Comparison of ENCODE assay signal across 10 cellular contexts in the genomic region with DNA sequence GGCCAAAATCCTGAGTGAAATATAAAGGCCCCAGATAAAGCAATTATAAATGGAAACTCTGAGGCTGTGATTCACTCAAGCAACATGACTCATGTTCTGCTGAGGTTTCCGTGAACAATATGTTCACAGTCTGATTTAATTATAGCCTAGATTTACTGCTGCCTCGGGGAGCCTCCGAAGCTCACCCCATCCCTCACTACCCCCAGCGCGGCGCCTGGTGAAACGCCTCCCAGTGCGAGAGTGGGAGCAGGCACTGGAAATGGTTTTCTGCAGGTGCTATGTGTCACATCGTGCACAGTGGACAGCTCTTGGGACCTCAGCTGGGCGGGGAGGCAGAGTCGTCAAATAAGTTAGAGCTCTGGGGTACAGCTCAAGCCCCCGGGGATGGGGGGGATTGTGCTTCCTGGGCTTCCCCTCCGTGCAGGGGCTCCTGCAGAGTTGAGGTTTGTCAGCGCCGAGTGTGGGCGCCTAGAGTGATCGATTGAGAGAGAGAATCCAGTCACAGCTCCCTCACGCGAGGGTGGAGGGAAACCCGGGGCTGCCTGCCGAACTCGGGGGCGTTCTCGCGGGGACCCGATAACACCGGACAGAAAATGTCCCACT.
DNase-seq lines count a peak whose midpoint lies in the region; ATAC-seq, FAIRE-seq and TF ChIP-seq lines count a peak whose summit lies in the region.
"Had no signal": no experiment of that assay in that cellular context is flagged by ENCODE, and none has a peak within 500 bp of the region (broad histone marks: within the 10 kb centered on the region; RNA-seq: fewer than 3 reads in every experiment).

No MANE protein-coding gene starts in this region.

- H3K27ac ChIP-seq in heart right ventricle: peak overlapping the region; percentile 44 to 80 (median 72)
- no peak overlapping the region for H3K27ac ChIP-seq in prostate gland

- FAIRE-seq in urothelium cell line (lab: Jason Lieb, UNC): no peak

- H3K4me1 ChIP-seq in heart right ventricle (peaks cover 0 to 27% (median 8%) of the 10 kb centered on the region in 9 donors), prostate gland (replicated peaks) (no peaks in the 10 kb centered on the region)

- intact Hi-C loops in heart right ventricle (cut with DNase I): loop anchor here in 1 of 10 donors (5.0 kb wide), 1 partner anchor 41 kb away; no protein-coding TSS in a partner anchor
- intact Hi-C loops in prostate gland (cut with DNase I): no loop called here

- peak overlapping the region in 1 of 10 donors; percentile 20 for H3K4me3 ChIP-seq in heart right ventricle
- H3K4me3 ChIP-seq in prostate gland: no peak overlapping the region

- H3K27ac Mint-ChIP-seq in activated naive CD4-positive, alpha-beta T cell treated with anti-CD3 and anti-CD28 coated beads, Interleukin-2, amount 50 U/mL, for 72 hours: no peak overlapping the region

- H3K27me3 ChIP-seq in heart right ventricle: no peaks in the 10 kb centered on the region
- no peaks in the 10 kb centered on the region for H3K27me3 ChIP-seq in prostate gland (replicated peaks; ENCODE audit: insufficient read depth)

- H3K9me3 ChIP-seq in heart right ventricle (no peaks in the 10 kb centered on the region), prostate gland (no peaks in the 10 kb centered on the region)

- no peaks in the 10 kb centered on the region for H3K9me3 Mint-ChIP-seq in activated naive CD4-positive, alpha-beta T cell treated with anti-CD3 and anti-CD28 coated beads, Interleukin-2, amount 50 U/mL, for 72 hours

- 50 to 51% methylated on average over 24 to 27 of the region's 27 CpGs for WGBS in heart right ventricle, 2 donors
- WGBS in prostate gland: 50% methylated on average over 17 of the region's 27 CpGs

- TF ChIP-seq CTCF in heart right ventricle (IDR thresholded peaks at IDR 0.05) (no peak), prostate gland (IDR thresholded peaks at IDR 0.05) (no peak)

- DNase-seq in activated naive CD4-positive, alpha-beta T cell treated with Interleukin-2 at 50 U/mL for 16 hours: peak; percentile 5
- no peak for DNase-seq in activated naive CD4-positive, alpha-beta T cell treated with anti-CD3 and anti-CD28 coated beads, Interleukin-2, amount 50 U/mL, for 16 hours
- DNase-seq in activated naive CD4-positive, alpha-beta T cell treated with anti-CD3 and anti-CD28 coated beads, Interleukin-2, amount 50 U/mL, for 72 hours (ENCODE audit: low spot score in 2 of 2): no peak
- DNase-seq in heart right ventricle (peak in 1 of 2 donors; percentile 40), urothelium cell line (ENCODE audit: low spot score) (peak; percentile 26), prostate gland (ENCODE audit: low spot score) (no peak), ureter (ENCODE audit: low spot score) (no peak)
- DNase-seq: NCI-H748 treated with DMSO at 0.1 percent for 48 hours; stimulated activated naive CD4-positive, alpha-beta T cell had no signal

- peak; percentile 87 to 89 for ATAC-seq in activated naive CD4-positive, alpha-beta T cell treated with anti-CD3 and anti-CD28 coated beads, Interleukin-2, amount 50 U/mL, for 72 hours
- peak; percentile 48 to 94 (median 86) for ATAC-seq in heart right ventricle
- no peak for ATAC-seq in HG02981 (IDR thresholded peaks at IDR 0.05; ENCODE audit: unreplicated experiment)

- H3K36me3 ChIP-seq in heart right ventricle (no peaks in the 10 kb centered on the region), prostate gland (no peaks in the 10 kb centered on the region)

- TF ChIP-seq POLR2A in prostate gland (IDR thresholded peaks at IDR 0.05): no peak

- H3K36me3 Mint-ChIP-seq in activated naive CD4-positive, alpha-beta T cell treated with anti-CD3 and anti-CD28 coated beads, Interleukin-2, amount 50 U/mL, for 72 hours: no peaks in the 10 kb centered on the region

Comparison
In these comparisons a context has a peak if more than half of its experiments do, and no peak if none do; other contexts are left out.
1. DNase-seq: peak in activated naive CD4-positive, alpha-beta T cell treated with Interleukin-2 at 50 U/mL for 16 hours (single experiment) and urothelium cell line (single experiment); none in activated naive CD4-positive, alpha-beta T cell treated with anti-CD3 and anti-CD28 coated beads, Interleukin-2, amount 50 U/mL, for 16 hours (single experiment), activated naive CD4-positive, alpha-beta T cell treated with anti-CD3 and anti-CD28 coated beads, Interleukin-2, amount 50 U/mL, for 72 hours (0 of 2), prostate gland (single experiment) and ureter (single experiment).
2. H3K27ac ChIP-seq: peak in heart right ventricle (10 of 10); none in prostate gland (0 of 2).